10 cellular contexts compared by ENCODE assay signal in the genomic region with DNA sequence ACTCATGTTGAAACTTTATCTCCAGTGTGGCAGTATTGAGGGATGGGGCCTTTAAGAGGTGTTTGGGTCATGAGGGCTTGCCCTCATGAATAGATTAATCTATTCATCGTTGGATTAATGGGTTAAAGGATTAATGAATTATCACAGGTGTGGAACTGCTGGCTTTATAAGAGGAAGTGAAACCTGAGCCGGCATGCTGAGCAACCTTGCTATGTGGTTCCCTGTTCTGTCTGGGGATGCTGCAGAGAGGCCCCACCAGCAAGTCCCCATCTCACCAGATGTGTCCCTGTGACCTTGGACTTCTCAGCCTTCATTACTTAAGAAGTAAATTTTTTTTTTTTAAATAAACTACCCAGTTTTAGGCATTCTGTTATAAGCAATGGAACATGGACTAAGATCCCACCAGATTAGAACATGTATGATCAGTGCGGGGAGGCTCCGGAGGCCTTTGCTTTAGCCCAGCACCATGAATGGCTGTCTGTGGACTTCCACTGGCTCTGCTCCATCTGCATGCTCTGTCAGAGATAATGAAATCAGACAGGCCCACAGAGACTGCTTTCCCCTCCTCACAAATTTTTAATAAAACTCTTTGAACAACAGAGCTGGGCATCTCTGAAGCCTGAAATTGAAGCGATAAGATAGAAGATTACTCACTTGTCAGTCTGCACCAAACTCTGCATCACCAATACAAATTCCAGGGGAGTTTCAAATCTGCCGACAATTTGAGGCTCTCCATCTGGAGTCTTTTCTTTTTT.
A peak's percentile ranks its signal among the peaks of the same experiment; 100 is the strongest.
DNase-seq lines count a peak whose midpoint lies in the region; ATAC-seq lines count a peak whose summit lies in the region.
"Had no signal": no experiment of that assay in that cellular context is flagged by ENCODE, and none has a peak within 500 bp of the region (broad histone marks: within the 10 kb centered on the region; RNA-seq: fewer than 3 reads in every experiment).

No MANE protein-coding gene starts in this region.

- H3K36me3 Mint-ChIP-seq in naive thymus-derived CD4-positive, alpha-beta T cell = peaks cover 0 to 6% (median 0%) of the 10 kb centered on the region in 5 donors

- no peak overlapping the region for H3K27ac ChIP-seq in naive thymus-derived CD4-positive, alpha-beta T cell (ENCODE audit: low read depth, low read length)

- no peaks in the 10 kb centered on the region for H3K27me3 ChIP-seq in naive thymus-derived CD4-positive, alpha-beta T cell (ENCODE audit: control insufficient read depth in 2 of 2, insufficient read depth in 2 of 2, low read length in 2 of 2)

- no peak overlapping the region for H3K4me3 ChIP-seq in naive thymus-derived CD4-positive, alpha-beta T cell (ENCODE audit: low read length)

- peaks cover 0 to 13% (median 4%) of the 10 kb centered on the region in 7 donors for H3K4me1 Mint-ChIP-seq in naive thymus-derived CD4-positive, alpha-beta T cell

- H3K27me3 Mint-ChIP-seq in naive thymus-derived CD4-positive, alpha-beta T cell = no peaks in the 10 kb centered on the region
- H3K27me3 Mint-ChIP-seq: activated naive CD8-positive, alpha-beta T cell treated with anti-CD3 and anti-CD28 coated beads, Interleukin-2, amount 10 ng/mL, durations not matched to agents 7 days and 5 days had no signal

- DNase-seq in naive thymus-derived CD4-positive, alpha-beta T cell = no peak
- DNase-seq in DMS79 (lab: John Stamatoyannopoulos, UW) (no peak), midbrain (lab: John Stamatoyannopoulos, UW) (no peak)
- no peak for DNase-seq in stimulated activated naive CD4-positive, alpha-beta T cell treated with Interleukin-2 at 50 U/mL for 16 hours (lab: John Stamatoyannopoulos, UW)
- DNase-seq: activated naive CD8-positive, alpha-beta T cell treated with anti-CD3 and anti-CD28 coated beads, Interleukin-2, amount 10 ng/mL, durations not matched to agents 7 days and 5 days; NCI-H1092; stimulated activated CD4-positive, alpha-beta T cell treated with anti-CD3 and anti-CD28 coated beads, Interleukin-4, amount 100 ng/mL, for 24 hours had no signal

- H3K4me1 ChIP-seq in naive thymus-derived CD4-positive, alpha-beta T cell (ENCODE audit: control insufficient read depth in 2 of 2, insufficient read depth in 2 of 2, low read length in 2 of 2) = no peaks in the 10 kb centered on the region

- ATAC-seq in GM19043 (IDR thresholded peaks at IDR 0.05; ENCODE audit: low read depth, unreplicated experiment) = peak; percentile 100
- peak; percentile 96 for ATAC-seq in HG02588 (IDR thresholded peaks at IDR 0.05; ENCODE audit: unreplicated experiment)
- peak; percentile 93 for ATAC-seq in HG03558 (IDR thresholded peaks at IDR 0.05; ENCODE audit: extremely low read depth, unreplicated experiment)
- ATAC-seq in naive thymus-derived CD4-positive, alpha-beta T cell = peak; percentile 24

- CTCF ChIA-PET in naive thymus-derived CD4-positive, alpha-beta T cell (lab: Charles Lee) = no interaction called here

- no peaks in the 10 kb centered on the region for H3K36me3 ChIP-seq in naive thymus-derived CD4-positive, alpha-beta T cell (ENCODE audit: control insufficient read depth in 2 of 3, insufficient read depth in 3 of 3, low read length in 3 of 3)

- H3K9me3 Mint-ChIP-seq in naive thymus-derived CD4-positive, alpha-beta T cell = peaks cover 0 to 2% (median 0%) of the 10 kb centered on the region in 11 donors

- no peaks in the 10 kb centered on the region for H3K9me3 ChIP-seq in naive thymus-derived CD4-positive, alpha-beta T cell (ENCODE audit: control insufficient read depth in 2 of 3, low read length in 3 of 3)

- H3K4me3 Mint-ChIP-seq in naive thymus-derived CD4-positive, alpha-beta T cell = no peak overlapping the region
- H3K4me3 Mint-ChIP-seq: activated naive CD8-positive, alpha-beta T cell treated with anti-CD3 and anti-CD28 coated beads, Interleukin-2, amount 10 ng/mL, durations not matched to agents 7 days and 5 days had no signal

- no peak overlapping the region for H3K27ac Mint-ChIP-seq in naive thymus-derived CD4-positive, alpha-beta T cell
- H3K27ac Mint-ChIP-seq: activated naive CD8-positive, alpha-beta T cell treated with anti-CD3 and anti-CD28 coated beads, Interleukin-2, amount 10 ng/mL, durations not matched to agents 7 days and 5 days had no signal

- intact Hi-C loops in naive thymus-derived CD4-positive, alpha-beta T cell (cut with micrococcal nuclease) = no loop called here

- POLR2A ChIA-PET in naive thymus-derived CD4-positive, alpha-beta T cell (lab: Charles Lee) = no interaction called here

Comparison
In these comparisons a context has a peak if more than half of its experiments do, and no peak if none do; other contexts are left out.
1. ATAC-seq: peak in every context shown above with its lines; median percentile 100 in GM19043; 96 in HG02588; 93 in HG03558; 24 in naive thymus-derived CD4-positive, alpha-beta T cell.